In genomic region chr5:60842859-60843692, GRCh38 we compare ENCODE assay signal across 8 cellular contexts. TPM values are rescaled to one million over a fixed set of nuclear protein-coding genes. Genes with fewer than 3 reads are reported as not detected.
A peak's percentile ranks its signal among the peaks of the same experiment; 100 is the strongest.
DNase-seq lines count a peak whose midpoint lies in the region; ATAC-seq and TF ChIP-seq lines count a peak whose summit lies in the region.

No MANE protein-coding gene starts in this region.

- WGBS in esophagus muscularis mucosa, result 6% methylated on average over 40 of the region's 44 CpGs

- H3K27ac Mint-ChIP-seq in HFFc6, result no peak overlapping the region

- H3K27me3 Mint-ChIP-seq in HFFc6 (ENCODE audit: insufficient read depth), result peaks cover 34% of the 10 kb centered on the region

- H3K4me1 ChIP-seq in esophagus muscularis mucosa (peaks cover 4 to 22% (median 17%) of the 10 kb centered on the region in 4 donors), neuron (ENCODE audit: insufficient read depth, low read length) (peaks cover 12% of the 10 kb centered on the region)

- no peak for TF ChIP-seq POLR2A in esophagus muscularis mucosa (IDR thresholded peaks at IDR 0.05; ENCODE audit: low read depth)

- intact Hi-C loops in esophagus muscularis mucosa (cut with DNase I), result no loop called here

- H2AFZ ChIP-seq in neuron (ENCODE audit: low read depth, low read length), result peak overlapping the region; percentile 100

- H3K36me3 Mint-ChIP-seq in HFFc6 (ENCODE audit: low read depth), result no peaks in the 10 kb centered on the region

- H3K27ac ChIP-seq in esophagus muscularis mucosa (replicated peaks in 1 of 4), result peak overlapping the region; percentile 44 to 63 (median 52)

- ATAC-seq in HG03039 (IDR thresholded peaks at IDR 0.05; ENCODE audit: unreplicated experiment), result no peak

- H3K4me1 Mint-ChIP-seq in HFFc6 (ENCODE audit: low read depth), result peaks cover 14% of the 10 kb centered on the region

- H3K36me3 ChIP-seq in esophagus muscularis mucosa (no peaks in the 10 kb centered on the region), neuron (ENCODE audit: insufficient read depth, low read length) (no peaks in the 10 kb centered on the region)

- H3K4me3 ChIP-seq in esophagus muscularis mucosa, result peak overlapping the region; percentile 63 to 75 (median 68)
- H3K4me3 ChIP-seq in neuron (ENCODE audit: low read length), result peak overlapping the region; percentile 53

- H3K9me3 Mint-ChIP-seq in HFFc6, result no peaks in the 10 kb centered on the region

- no peak for TF ChIP-seq EP300 in esophagus muscularis mucosa (IDR thresholded peaks at IDR 0.05)

- H3K4me3 Mint-ChIP-seq in HFFc6, result peak overlapping the region; percentile 86

- H3K9me3 ChIP-seq in esophagus muscularis mucosa (no peaks in the 10 kb centered on the region), neuron (ENCODE audit: low read length) (no peaks in the 10 kb centered on the region)

- H3K27me3 ChIP-seq in esophagus muscularis mucosa (peaks cover 0 to 53% (median 3%) of the 10 kb centered on the region in 4 donors), neuron (ENCODE audit: insufficient read depth, low read length) (peaks cover 51% of the 10 kb centered on the region)

- DNase-seq in DMS153 treated with DMSO at 0.1 percent for 48 hours (lab: John Stamatoyannopoulos, UW; ENCODE audit: unreplicated experiment), result peak; percentile 3
- no peak for DNase-seq in DMS153 (lab: John Stamatoyannopoulos, UW)
- DNase-seq in HFFc6, result no peak
- peak; percentile 35 for DNase-seq in SW480 (ENCODE audit: low spot score)
- DNase-seq in esophagus muscularis mucosa (ENCODE audit: extremely low spot score), result no peak
- no peak for DNase-seq in NCI-H187 (lab: John Stamatoyannopoulos, UW)

- TF ChIP-seq CTCF in HFFc6 (IDR thresholded peaks at IDR 0.05), result no peak
- no peak for TF ChIP-seq CTCF in esophagus muscularis mucosa (IDR thresholded peaks at IDR 0.05)

RNA-seq across cellular contexts. Expression of gene ELOVL7, which starts 1.0 kb away (rescaled TPM):
- under 1 TPM in 2 of 6 experiments, not detected in 4; 0.07 to 0.17 TPM for total RNA-seq in HFFc6 (2021; fragmentation: NEBNext Ultra II Directional; extraction: Animal tissue kit (Norgen Biotek cat#: 25700))
- 1 to 10 TPM; 1.2 to 7.0 (median 5.3) TPM for total RNA-seq in esophagus muscularis mucosa

Comparison
In these comparisons a context has a peak if more than half of its experiments do, and no peak if none do; other contexts are left out.
1. DNase-seq: peak in DMS153 treated with DMSO at 0.1 percent for 48 hours (single experiment) and SW480 (single experiment); none in DMS153 (single experiment), HFFc6 (single experiment), esophagus muscularis mucosa (single experiment) and NCI-H187 (0 of 2).